ENCODE assay signal across 1 cellular context in the genomic region with DNA sequence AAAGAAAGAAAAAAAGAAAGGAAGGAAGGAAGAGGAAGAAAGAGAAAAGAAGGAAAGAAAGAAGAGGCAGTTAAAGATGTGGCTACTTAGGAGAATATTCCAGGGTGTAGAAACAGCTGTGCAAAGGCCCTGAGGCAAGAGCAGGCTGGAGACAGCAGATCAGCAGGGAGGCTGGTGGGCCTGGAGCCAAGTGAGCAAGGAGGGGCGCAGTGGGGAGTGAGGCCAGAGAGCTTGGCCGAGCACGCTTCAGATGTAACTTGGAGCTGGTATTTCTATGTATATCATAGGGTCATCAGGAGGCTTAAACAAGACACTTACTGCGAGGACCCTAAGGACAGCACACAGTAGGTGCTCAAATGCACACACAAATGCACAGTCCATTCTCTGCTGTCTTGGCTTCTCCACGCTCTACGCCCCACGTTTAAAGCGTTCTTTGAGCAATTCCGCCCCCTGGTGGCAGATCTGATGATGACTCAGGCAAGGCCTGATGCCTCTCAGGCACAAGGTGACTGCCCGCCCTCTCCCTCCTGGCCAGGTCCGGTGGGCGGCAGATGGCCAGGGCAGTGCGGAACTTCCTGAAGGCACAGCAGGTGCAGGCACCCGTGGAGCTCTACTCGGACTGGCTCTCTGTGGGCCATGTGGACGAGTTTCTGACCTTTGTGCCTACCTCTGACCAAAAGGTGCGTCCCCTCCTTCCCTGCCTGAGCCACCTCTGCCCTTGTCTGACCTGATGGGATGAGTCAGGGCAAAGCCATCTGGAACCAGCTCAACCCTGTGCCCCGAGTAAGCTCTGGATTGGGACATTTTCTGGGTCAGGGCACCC.
A peak's percentile ranks its signal among the peaks of the same experiment; 100 is the strongest.
TF ChIP-seq lines count a peak whose summit lies in the region.

No MANE protein-coding gene starts in this region.

TF ChIP-seq in H1, 55 proteins besides CTCF, POLR2A, EP300 and RAD21:
- TF ChIP-seq, protein P1, sequence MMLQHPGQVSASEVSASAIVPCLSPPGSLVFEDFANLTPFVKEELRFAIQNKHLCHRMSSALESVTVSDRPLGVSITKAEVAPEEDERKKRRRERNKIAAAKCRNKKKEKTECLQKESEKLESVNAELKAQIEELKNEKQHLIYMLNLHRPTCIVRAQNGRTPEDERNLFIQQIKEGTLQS (IDR thresholded peaks at IDR 0.05; ENCODE audit: insufficient read depth, low read depth, low read length), result no peak
- no peak for TF ChIP-seq EZH2 (IDR thresholded peaks at IDR 0.05; ENCODE audit: low read depth, low read length, severe bottlenecking)
- no peak for TF ChIP-seq POU5F1 (IDR thresholded peaks at IDR 0.05; ENCODE audit: low read depth, low read length)
- TF ChIP-seq, protein P2, sequence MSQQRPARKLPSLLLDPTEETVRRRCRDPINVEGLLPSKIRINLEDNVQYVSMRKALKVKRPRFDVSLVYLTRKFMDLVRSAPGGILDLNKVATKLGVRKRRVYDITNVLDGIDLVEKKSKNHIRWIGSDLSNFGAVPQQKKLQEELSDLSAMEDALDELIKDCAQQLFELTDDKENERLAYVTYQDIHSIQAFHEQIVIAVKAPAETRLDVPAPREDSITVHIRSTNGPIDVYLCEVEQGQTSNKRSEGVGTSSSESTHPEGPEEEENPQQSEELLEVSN (IDR thresholded peaks at IDR 0.05), result 0 out of 2 replicates have a peak, but pooled peaks have one; percentile 16
- peak; percentile 80 for TF ChIP-seq JUND (IDR thresholded peaks at IDR 0.05; ENCODE audit: low read length)
- peak; percentile 88; the same call in 1 of the 2 replicates for TF ChIP-seq KDM1A (IDR thresholded peaks at IDR 0.05; ENCODE audit: borderline replicate concordance, low read length)
- peak; percentile 52; the same call in 1 of the 2 replicates for TF ChIP-seq GABPA (IDR thresholded peaks at IDR 0.05; ENCODE audit: borderline replicate concordance, insufficient read depth, low read length)
- TF ChIP-seq, protein P3, sequence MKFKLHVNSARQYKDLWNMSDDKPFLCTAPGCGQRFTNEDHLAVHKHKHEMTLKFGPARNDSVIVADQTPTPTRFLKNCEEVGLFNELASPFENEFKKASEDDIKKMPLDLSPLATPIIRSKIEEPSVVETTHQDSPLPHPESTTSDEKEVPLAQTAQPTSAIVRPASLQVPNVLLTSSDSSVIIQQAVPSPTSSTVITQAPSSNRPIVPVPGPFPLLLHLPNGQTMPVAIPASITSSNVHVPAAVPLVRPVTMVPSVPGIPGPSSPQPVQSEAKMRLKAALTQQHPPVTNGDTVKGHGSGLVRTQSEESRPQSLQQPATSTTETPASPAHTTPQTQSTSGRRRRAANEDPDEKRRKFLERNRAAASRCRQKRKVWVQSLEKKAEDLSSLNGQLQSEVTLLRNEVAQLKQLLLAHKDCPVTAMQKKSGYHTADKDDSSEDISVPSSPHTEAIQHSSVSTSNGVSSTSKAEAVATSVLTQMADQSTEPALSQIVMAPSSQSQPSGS (IDR thresholded peaks at IDR 0.05; ENCODE audit: low read length), result 0 out of 2 replicates have a peak, but pooled peaks have one; percentile 27
- TF ChIP-seq NANOG (IDR thresholded peaks at IDR 0.05; ENCODE audit: insufficient read depth, low read depth, low read length, poor library complexity, severe bottlenecking), result no peak
- TF ChIP-seq MAFK (IDR thresholded peaks at IDR 0.05; ENCODE audit: low read depth, low read length), result peak; percentile 2; the same call in 1 of the 2 replicates
- no peak for TF ChIP-seq TAF7 (optimal IDR thresholded peaks at IDR 0.05; ENCODE audit: borderline replicate concordance, low read depth, low read length)
- no peak for TF ChIP-seq TCF12 (IDR thresholded peaks at IDR 0.05; ENCODE audit: low read depth, low read length)
- no peak for TF ChIP-seq BCL11A (IDR thresholded peaks at IDR 0.05; ENCODE audit: low read depth in 2 of 2, low read length in 2 of 2)
- TF ChIP-seq CREB1 (IDR thresholded peaks at IDR 0.05), result peak; percentile 65
- TF ChIP-seq, protein P4, sequence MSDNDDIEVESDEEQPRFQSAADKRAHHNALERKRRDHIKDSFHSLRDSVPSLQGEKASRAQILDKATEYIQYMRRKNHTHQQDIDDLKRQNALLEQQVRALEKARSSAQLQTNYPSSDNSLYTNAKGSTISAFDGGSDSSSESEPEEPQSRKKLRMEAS (IDR thresholded peaks at IDR 0.05), result peak; percentile 39; the same call in 1 of the 2 replicates
- TF ChIP-seq RNF2 (IDR thresholded peaks at IDR 0.05; ENCODE audit: borderline replicate concordance, low read depth, low read length, missing control alignments, poor library complexity, severe bottlenecking), result no peak
